Comparison of ENCODE assay signal across 33 cellular contexts in the genomic region with DNA sequence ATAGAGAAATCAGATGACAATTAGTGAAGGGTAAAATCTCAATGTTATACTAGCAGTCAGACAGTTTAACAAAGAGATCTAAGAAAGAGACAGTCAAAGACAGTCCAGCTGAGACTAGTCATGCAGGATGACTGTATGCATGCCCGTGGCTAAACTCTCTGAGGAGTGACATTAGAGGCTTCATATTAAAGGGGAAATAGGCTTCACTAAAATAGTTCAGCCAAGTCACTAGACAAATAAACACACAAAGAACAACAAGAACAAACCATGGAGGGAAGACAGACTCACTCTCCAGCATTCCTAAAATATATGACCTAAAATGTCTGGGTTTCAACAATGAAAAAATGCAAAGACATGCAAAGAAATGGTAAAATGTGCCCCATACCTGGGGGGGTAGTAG. TPM values are rescaled to one million over a fixed set of nuclear protein-coding genes. Genes with fewer than 3 reads are reported as not detected.
DNase-seq lines count a peak whose midpoint lies in the region; ATAC-seq and TF ChIP-seq lines count a peak whose summit lies in the region.
"Had no signal": no experiment of that assay in that cellular context is flagged by ENCODE, and none has a peak within 500 bp of the region (broad histone marks: within the 10 kb centered on the region; RNA-seq: fewer than 3 reads in every experiment).

No MANE protein-coding gene starts in this region.

- H3K36me3 Mint-ChIP-seq in CD4-positive, alpha-beta T cell (ENCODE audit: low read depth), result no peaks in the 10 kb centered on the region
- H3K36me3 Mint-ChIP-seq: immature natural killer cell, natural killer cell had no signal

- H3K27me3 ChIP-seq in left lung, result no peaks in the 10 kb centered on the region
- H3K27me3 ChIP-seq in CD4-positive, alpha-beta T cell (ENCODE audit: control insufficient read depth, insufficient read depth, low read length), result peaks cover 29% of the 10 kb centered on the region
- H3K27me3 ChIP-seq: gastroesophageal sphincter, upper lobe of right lung had no signal

- peaks cover 8% of the 10 kb centered on the region for H3K9me3 Mint-ChIP-seq in CD4-positive, alpha-beta T cell
- H3K9me3 Mint-ChIP-seq: activated CD4-positive, alpha-beta T cell treated with anti-CD3 and anti-CD28 coated beads, Interleukin-2, amount 10 ng/mL, durations not matched to agents 7 days and 5 days; natural killer cell had no signal

- no peak overlapping the region for H3K27ac Mint-ChIP-seq in CD4-positive, alpha-beta T cell
- H3K27ac Mint-ChIP-seq: activated CD4-positive, alpha-beta T cell treated with anti-CD3 and anti-CD28 coated beads, Interleukin-2, amount 10 ng/mL, durations not matched to agents 7 days and 5 days; activated naive CD8-positive, alpha-beta T cell treated with anti-CD3 and anti-CD28 coated beads, Interleukin-2, amount 50 U/mL, for 24 hours; H9; immature natural killer cell; natural killer cell had no signal

- CTCF ChIA-PET in CD4-positive, alpha-beta T cell (lab: Charles Lee), result no interaction called here

- no peak overlapping the region for H3K4me3 ChIP-seq in fibroblast of mammary gland (ENCODE audit: control insufficient read depth, low read depth, low read length)
- no peak overlapping the region for H3K4me3 ChIP-seq in left lung
- H3K4me3 ChIP-seq: gastroesophageal sphincter, left ventricle myocardium inferior, MG63, skin epidermis, upper lobe of right lung had no signal

- H3K27me3 Mint-ChIP-seq in CD4-positive, alpha-beta T cell, result peaks cover 68% of the 10 kb centered on the region

- no peaks in the 10 kb centered on the region for H3K4me1 ChIP-seq in left lung
- H3K4me1 ChIP-seq: upper lobe of right lung had no signal

- TF ChIP-seq CTCF in fibroblast of mammary gland (conservative IDR thresholded peaks at IDR 0.05; ENCODE audit: control insufficient read depth, insufficient read depth, low read depth, low read length) (no peak), left lung (IDR thresholded peaks at IDR 0.05) (no peak)
- TF ChIP-seq CTCF in CD4-positive, alpha-beta T cell (IDR thresholded peaks at IDR 0.05), result no peak

- ATAC-seq in GM19023 (IDR thresholded peaks at IDR 0.05; ENCODE audit: unreplicated experiment) (no peak), left lung (no peak)
- ATAC-seq in CD4-positive, alpha-beta T cell (ENCODE audit: poor library complexity), result no peak
- ATAC-seq: activated naive CD8-positive, alpha-beta T cell treated with anti-CD3 and anti-CD28 coated beads, Interleukin-2, amount 50 U/mL, for 24 hours; activated T-cell treated with anti-CD3 and anti-CD28 coated beads, Interleukin-2, amount 50 U/mL, for 4 hours; gastroesophageal sphincter; natural killer cell; upper lobe of right lung had no signal

- POLR2A ChIA-PET in CD4-positive, alpha-beta T cell (lab: Charles Lee), result no interaction called here

- peak; percentile 5 for DNase-seq in HCEC 1CT
- DNase-seq in amniotic stem cell (lab: John Stamatoyannopoulos, UW), result peak; percentile 30
- DNase-seq in fibroblast of mammary gland (ENCODE audit: low read depth), result peak; percentile 16
- peak; percentile 32 for DNase-seq in renal cortical epithelial cell (ENCODE audit: low read depth)
- DNase-seq in left lung, result no peak
- no peak for DNase-seq in CD4-positive, alpha-beta T cell
- DNase-seq in NCI-H526 (lab: John Stamatoyannopoulos, UW), result no peak
- DNase-seq: ACHN; activated CD4-positive, alpha-beta T cell treated with anti-CD3 and anti-CD28 coated beads, Interleukin-2, amount 10 ng/mL, durations not matched to agents 7 days and 5 days; activated gamma-delta T cell treated with Interleukin-2 at 50 U/mL for 16 hours; activated naive CD8-positive, alpha-beta T cell treated with anti-CD3 and anti-CD28 coated beads, Interleukin-2, amount 50 U/mL, for 24 hours; activated T-cell treated with anti-CD3 and anti-CD28 coated beads, Interleukin-2, amount 50 U/mL, for 4 hours; DMS53; effector CD4-positive, alpha-beta T cell; erythroblast; GDM1; H9; hypothalamus; immature natural killer cell; KBM-7; left ventricle myocardium inferior; MG63; natural killer cell; NCI-H1417; NCI-H2029 treated with DMSO at 0.1 percent for 48 hours; NCI-H226; stimulated activated CD4-positive, alpha-beta T cell treated with anti-CD3 and anti-CD28 coated beads, Interleukin-1b, Interleukin-23, amount 100 ng/mL, for 48 hours; stimulated activated CD8-positive, alpha-beta memory T cell treated with anti-CD3 and anti-CD28 coated beads, Interleukin-4, amount 100 ng/mL, for 48 hours; upper lobe of right lung had no signal

- peaks cover 0 to 8% of the 10 kb centered on the region in 2 donors for H3K9me3 ChIP-seq in left lung
- no peaks in the 10 kb centered on the region for H3K9me3 ChIP-seq in CD4-positive, alpha-beta T cell (ENCODE audit: control insufficient read depth, low read length)
- H3K9me3 ChIP-seq: MG63, upper lobe of right lung had no signal

- H3K27ac ChIP-seq in left lung, result no peak overlapping the region
- no peak overlapping the region for H3K27ac ChIP-seq in CD4-positive, alpha-beta T cell (ENCODE audit: low read depth, low read length)
- H3K27ac ChIP-seq: gastroesophageal sphincter, left ventricle myocardium inferior, skin epidermis, upper lobe of right lung had no signal

- H3K4me3 Mint-ChIP-seq in CD4-positive, alpha-beta T cell, result no peak overlapping the region
- H3K4me3 Mint-ChIP-seq: activated CD4-positive, alpha-beta T cell treated with anti-CD3 and anti-CD28 coated beads, Interleukin-2, amount 10 ng/mL, durations not matched to agents 7 days and 5 days; activated naive CD8-positive, alpha-beta T cell treated with anti-CD3 and anti-CD28 coated beads, Interleukin-2, amount 50 U/mL, for 24 hours; activated T-cell treated with anti-CD3 and anti-CD28 coated beads, Interleukin-2, amount 50 U/mL, for 4 hours; H9; immature natural killer cell; natural killer cell had no signal

- intact Hi-C loops in left lung (cut with DNase I), result no loop called here
- intact Hi-C loops in CD4-positive, alpha-beta T cell (cut with DNase I, micrococcal nuclease), result no loop called here

- no peaks in the 10 kb centered on the region for H3K4me1 Mint-ChIP-seq in CD4-positive, alpha-beta T cell (ENCODE audit: low read depth)
- H3K4me1 Mint-ChIP-seq: activated CD4-positive, alpha-beta T cell treated with anti-CD3 and anti-CD28 coated beads, Interleukin-2, amount 10 ng/mL, durations not matched to agents 7 days and 5 days; activated naive CD8-positive, alpha-beta T cell treated with anti-CD3 and anti-CD28 coated beads, Interleukin-2, amount 50 U/mL, for 24 hours; immature natural killer cell; natural killer cell had no signal

- H3K36me3 ChIP-seq in left lung, result no peaks in the 10 kb centered on the region
- H3K36me3 ChIP-seq: gastroesophageal sphincter, left ventricle myocardium inferior, MG63, upper lobe of right lung had no signal

RNA-seq across cellular contexts. Expression of a gene that starts 18.6 kb away (rescaled TPM):
- not detected in 2 replicates for total RNA-seq in renal cortical epithelial cell
- 10 to 100 TPM; 11.2 to 21.9 TPM for total RNA-seq in left lung
- not detected for total RNA-seq in CD4-positive, alpha-beta T cell
- total RNA-seq: activated CD4-positive, alpha-beta T cell treated with anti-CD3 and anti-CD28 coated beads, Interleukin-2, amount 10 ng/mL, durations not matched to agents 7 days and 5 days; activated T-cell treated with anti-CD3 and anti-CD28 coated beads, Interleukin-2, amount 50 U/mL, for 4 hours; HT1080 had no signal

Comparison
In these comparisons a context has a peak if more than half of its experiments do, and no peak if none do; other contexts are left out.
1. DNase-seq: peak in HCEC 1CT (single experiment), amniotic stem cell (single experiment), fibroblast of mammary gland (single experiment) and renal cortical epithelial cell (single experiment); none in left lung (0 of 2), CD4-positive, alpha-beta T cell (0 of 10) and NCI-H526 (0 of 2).
2. RNA of a gene that starts 18.6 kb away (total RNA-seq): 11.2 to 21.9 TPM in left lung; not detected in renal cortical epithelial cell and not detected in CD4-positive, alpha-beta T cell; every median in the first group is over 10 times any median in the second.